In the genomic region with DNA sequence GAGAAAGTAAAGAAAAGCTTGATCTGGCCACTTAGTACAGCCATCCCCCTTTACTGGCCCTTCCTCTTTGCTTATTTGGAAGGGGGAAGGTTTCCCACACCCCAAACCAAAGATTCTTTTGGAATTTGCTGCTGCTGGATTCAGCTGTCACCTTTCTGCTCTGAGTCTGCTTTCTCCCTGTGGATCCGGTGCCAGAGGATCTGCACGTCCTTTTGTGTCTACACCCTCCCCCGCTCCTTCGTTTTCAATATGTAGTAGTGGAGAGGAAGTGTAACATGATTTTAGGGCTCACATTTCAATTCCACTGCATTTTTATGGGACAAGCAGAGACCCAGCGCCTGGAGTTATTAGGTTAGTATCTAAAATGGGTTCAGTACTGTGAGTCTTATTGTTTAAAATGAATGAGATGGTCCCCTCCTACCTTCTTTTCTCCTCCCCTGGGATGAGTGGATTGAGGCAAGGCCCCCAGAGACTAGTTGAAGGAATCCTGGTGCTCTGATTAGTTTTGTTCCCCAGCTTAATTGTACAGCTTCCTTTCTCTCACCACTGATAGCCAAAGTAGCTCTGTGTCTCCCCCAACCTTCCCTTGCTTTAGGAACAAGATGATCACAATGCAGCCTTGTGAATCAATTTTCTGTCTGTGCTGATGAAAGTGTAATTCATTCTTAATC, we compare ENCODE assay signal across 17 cellular contexts. TPM values are rescaled to one million over a fixed set of nuclear protein-coding genes. Genes with fewer than 3 reads are reported as not detected.
DNase-seq lines count a peak whose midpoint lies in the region; ATAC-seq and TF ChIP-seq lines count a peak whose summit lies in the region.
"Had no signal": no experiment of that assay in that cellular context is flagged by ENCODE, and none has a peak within 500 bp of the region (broad histone marks: within the 10 kb centered on the region; RNA-seq: fewer than 3 reads in every experiment).

No MANE protein-coding gene starts in this region.

- peaks cover 19% of the 10 kb centered on the region for H3K36me3 Mint-ChIP-seq in activated T-helper 2 cell treated with anti-CD3 and anti-CD28 coated beads, Interferon-gamma antibody, Interleukin-2, Interleukin-4, amounts not matched to agents 10 μg/mL and 5 μg/mL and 100 μg/mL, durations not matched to agents 14 hours and 24 hours and 36 hours (ENCODE audit: low read depth)

- TF ChIP-seq POLR2A in Peyer's patch (IDR thresholded peaks at IDR 0.05): no peak

- H3K4me3 ChIP-seq in cardiac muscle cell (no peak overlapping the region), Peyer's patch (no peak overlapping the region), brain microvascular endothelial cell (ENCODE audit: low read depth, low read length) (no peak overlapping the region), ascending aorta (no peak overlapping the region)
- H3K4me3 ChIP-seq: K562 had no signal

- H3K27me3 Mint-ChIP-seq in activated T-helper 2 cell treated with anti-CD3 and anti-CD28 coated beads, Interferon-gamma antibody, Interleukin-2, Interleukin-4, amounts not matched to agents 10 μg/mL and 5 μg/mL and 100 μg/mL, durations not matched to agents 14 hours and 24 hours and 36 hours (ENCODE audit: low read depth): no peaks in the 10 kb centered on the region
- H3K27me3 Mint-ChIP-seq: activated CD4-positive, alpha-beta memory T cell treated with anti-CD3 and anti-CD28 coated beads, Interleukin-2, amount 10 ng/mL, durations not matched to agents 7 days and 5 days; activated naive CD4-positive, alpha-beta T cell treated with anti-CD3 and anti-CD28 coated beads, Interleukin-2, amount 10 ng/mL, durations not matched to agents 7 days and 5 days; memory B cell had no signal

- H3K4me3 Mint-ChIP-seq in activated T-helper 2 cell treated with anti-CD3 and anti-CD28 coated beads, Interferon-gamma antibody, Interleukin-2, Interleukin-4, amounts not matched to agents 10 μg/mL and 5 μg/mL and 100 μg/mL, durations not matched to agents 14 hours and 24 hours and 36 hours (ENCODE audit: low read depth): no peak overlapping the region
- H3K4me3 Mint-ChIP-seq: activated CD4-positive, alpha-beta memory T cell treated with anti-CD3 and anti-CD28 coated beads, Interleukin-2, amount 10 ng/mL, durations not matched to agents 7 days and 5 days; activated naive CD4-positive, alpha-beta T cell treated with anti-CD3 and anti-CD28 coated beads, Interleukin-2, amount 10 ng/mL, durations not matched to agents 7 days and 5 days; memory B cell had no signal

- no peaks in the 10 kb centered on the region for H3K9me3 ChIP-seq in cardiac muscle cell (ENCODE audit: low read depth)
- H3K9me3 ChIP-seq in Peyer's patch: no peaks in the 10 kb centered on the region
- H3K9me3 ChIP-seq in ascending aorta: no peaks in the 10 kb centered on the region

- TF ChIP-seq CTCF in cardiac muscle cell (IDR thresholded peaks at IDR 0.05; ENCODE audit: low read depth, low read length) (no peak), Peyer's patch (IDR thresholded peaks at IDR 0.05) (no peak), brain microvascular endothelial cell (IDR thresholded peaks at IDR 0.05; ENCODE audit: low read depth, low read length, missing control alignments) (no peak), foreskin keratinocyte (conservative IDR thresholded peaks at IDR 0.05) (no peak), ascending aorta (IDR thresholded peaks at IDR 0.05) (no peak)

- H3K4me1 Mint-ChIP-seq in activated T-helper 2 cell treated with anti-CD3 and anti-CD28 coated beads, Interferon-gamma antibody, Interleukin-2, Interleukin-4, amounts not matched to agents 10 μg/mL and 5 μg/mL and 100 μg/mL, durations not matched to agents 14 hours and 24 hours and 36 hours (ENCODE audit: low read depth): peaks cover 2% of the 10 kb centered on the region
- H3K4me1 Mint-ChIP-seq: memory B cell had no signal

- in situ Hi-C loops in brain microvascular endothelial cell (cut with HindIII; ENCODE audit: low pct_ligation_motif_present, low sequenced_read_pairs): no loop called here

- H3K27me3 ChIP-seq in cardiac muscle cell (no peaks in the 10 kb centered on the region), Peyer's patch (no peaks in the 10 kb centered on the region), brain microvascular endothelial cell (replicated peaks) (no peaks in the 10 kb centered on the region), foreskin keratinocyte (no peaks in the 10 kb centered on the region), ascending aorta (no peaks in the 10 kb centered on the region)

- H3K4me1 ChIP-seq in cardiac muscle cell (ENCODE audit: low read depth) (peaks cover 4% of the 10 kb centered on the region), Peyer's patch (no peaks in the 10 kb centered on the region), foreskin keratinocyte (no peaks in the 10 kb centered on the region), ascending aorta (no peaks in the 10 kb centered on the region)

- intact Hi-C loops in Right ventricle myocardium inferior (cut with DNase I) (no loop called here), ascending aorta (cut with DNase I) (no loop called here)
- intact Hi-C loops in activated T-helper 2 cell treated with anti-CD3 and anti-CD28 coated beads, Interferon-gamma antibody, Interleukin-2, Interleukin-4, amounts not matched to agents 10 μg/mL and 5 μg/mL and 100 μg/mL, durations not matched to agents 14 hours and 24 hours and 36 hours (cut with micrococcal nuclease): no loop called here

- H3K36me3 ChIP-seq in cardiac muscle cell (no peaks in the 10 kb centered on the region), Peyer's patch (peaks cover 0 to 25% (median 0%) of the 10 kb centered on the region in 3 donors), brain microvascular endothelial cell (replicated peaks) (peaks cover 36% of the 10 kb centered on the region), ascending aorta (peaks cover 14 to 33% of the 10 kb centered on the region in 2 donors)

- no peaks in the 10 kb centered on the region for H3K9me3 Mint-ChIP-seq in activated T-helper 2 cell treated with anti-CD3 and anti-CD28 coated beads, Interferon-gamma antibody, Interleukin-2, Interleukin-4, amounts not matched to agents 10 μg/mL and 5 μg/mL and 100 μg/mL, durations not matched to agents 14 hours and 24 hours and 36 hours
- H3K9me3 Mint-ChIP-seq: activated CD4-positive, alpha-beta memory T cell treated with anti-CD3 and anti-CD28 coated beads, Interleukin-2, amount 10 ng/mL, durations not matched to agents 7 days and 5 days; activated naive CD4-positive, alpha-beta T cell treated with anti-CD3 and anti-CD28 coated beads, Interleukin-2, amount 10 ng/mL, durations not matched to agents 7 days and 5 days; memory B cell had no signal

- ATAC-seq in Right ventricle myocardium inferior: no peak
- no peak for ATAC-seq in foreskin keratinocyte

- no peak for DNase-seq in cardiac muscle cell (ENCODE audit: low read depth in 1 of 2, low spot score in 1 of 2)
- no peak for DNase-seq in Right ventricle myocardium inferior (ENCODE audit: missing footprints)
- DNase-seq in activated T-helper 2 cell treated with anti-CD3 and anti-CD28 coated beads, Interferon-gamma antibody, Interleukin-2, Interleukin-4, amounts not matched to agents 10 μg/mL and 5 μg/mL and 100 μg/mL, durations not matched to agents 14 hours and 24 hours and 36 hours (ENCODE audit: low spot score): no peak
- peak; percentile 85 for DNase-seq in myocyte (ENCODE audit: low read depth)
- DNase-seq in Peyer's patch: no peak
- DNase-seq in brain microvascular endothelial cell: no peak
- no peak for DNase-seq in foreskin keratinocyte
- no peak for DNase-seq in ascending aorta (ENCODE audit: low spot score in 2 of 2)
- DNase-seq: kidney glomerular epithelial cell, NCI-H526 treated with DMSO at 0.1 percent for 48 hours, SIG-M5 had no signal

- H3K27ac ChIP-seq in cardiac muscle cell: peak overlapping the region; percentile 3
- no peak overlapping the region for H3K27ac ChIP-seq in Peyer's patch
- no peak overlapping the region for H3K27ac ChIP-seq in brain microvascular endothelial cell
- H3K27ac ChIP-seq in foreskin keratinocyte: no peak overlapping the region
- no peak overlapping the region for H3K27ac ChIP-seq in ascending aorta

- H3K27ac Mint-ChIP-seq in activated T-helper 2 cell treated with anti-CD3 and anti-CD28 coated beads, Interferon-gamma antibody, Interleukin-2, Interleukin-4, amounts not matched to agents 10 μg/mL and 5 μg/mL and 100 μg/mL, durations not matched to agents 14 hours and 24 hours and 36 hours: peak overlapping the region; percentile 32
- H3K27ac Mint-ChIP-seq: activated CD4-positive, alpha-beta memory T cell treated with anti-CD3 and anti-CD28 coated beads, Interleukin-2, amount 10 ng/mL, durations not matched to agents 7 days and 5 days; activated naive CD4-positive, alpha-beta T cell treated with anti-CD3 and anti-CD28 coated beads, Interleukin-2, amount 10 ng/mL, durations not matched to agents 7 days and 5 days; memory B cell had no signal

RNA-seq across cellular contexts. Expression of a gene that starts 30.5 kb away (rescaled TPM):
- total RNA-seq in cardiac muscle cell: not detected in 2 replicates
- 0.11 and 0.26 TPM in 2 replicates for polyA plus RNA-seq in cardiac muscle cell
- not detected for total RNA-seq in Right ventricle myocardium inferior
- total RNA-seq in activated T-helper 2 cell treated with anti-CD3 and anti-CD28 coated beads, Interferon-gamma antibody, Interleukin-2, Interleukin-4, amounts not matched to agents 10 μg/mL and 5 μg/mL and 100 μg/mL, durations not matched to agents 14 hours and 24 hours and 36 hours: 0.05 TPM in 1 of 2 replicates, not detected in the other
- total RNA-seq in myocyte: 0.05 and 0.16 TPM in 2 replicates
- 0.13 TPM for polyA plus RNA-seq in myocyte (2012)
- 1 to 10 TPM; 1.6 to 5.8 (median 2.9) TPM for total RNA-seq in Peyer's patch
- not detected in 2 replicates for total RNA-seq in foreskin keratinocyte
- 0.01 TPM in 1 of 2 replicates, not detected in the other for polyA plus RNA-seq in foreskin keratinocyte
- total RNA-seq in ascending aorta: not detected
- total RNA-seq: endothelial cell of umbilical vein, K562 had no signal
- polyA plus RNA-seq: AG04450, endothelial cell of umbilical vein, K562 had no signal
